In genomic region chr16:78297066-78297666, GRCh38 we compare ENCODE assay signal across 1 cellular context.
TF ChIP-seq lines count a peak whose summit lies in the region.

No MANE protein-coding gene starts in this region.

TF ChIP-seq in HepG2, 621 proteins besides CTCF, POLR2A, EP300 and RAD21 (continued from another document and continues in another):
- no peak for TF ChIP-seq TCF12 (IDR thresholded peaks at IDR 0.05)
- TF ChIP-seq TCF12 (CRISPR knock-in tag; IDR thresholded peaks at IDR 0.05), result peak; percentile 100
- TF ChIP-seq NFKB2 (CRISPR knock-in tag; IDR thresholded peaks at IDR 0.05; ENCODE audit: borderline replicate concordance), result no peak
- no peak; the same call in 1 of the 2 replicates for TF ChIP-seq ZNF704 (CRISPR knock-in tag; IDR thresholded peaks at IDR 0.05; ENCODE audit: borderline replicate concordance)
- TF ChIP-seq SMYD3 (CRISPR knock-in tag; IDR thresholded peaks at IDR 0.05), result no peak
- peak; percentile 99 for TF ChIP-seq TBX2 (CRISPR knock-in tag; IDR thresholded peaks at IDR 0.05; ENCODE audit: borderline replicate concordance)
- TF ChIP-seq ZNF124 (CRISPR knock-in tag; IDR thresholded peaks at IDR 0.05), result peak; percentile 95
- TF ChIP-seq STAG1 (CRISPR knock-in tag; IDR thresholded peaks at IDR 0.05), result peak; percentile 47
- peak; percentile 88 for TF ChIP-seq IRF9 (CRISPR knock-in tag; IDR thresholded peaks at IDR 0.05; ENCODE audit: borderline replicate concordance)
- peak; percentile 54; the same call in 1 of the 2 replicates for TF ChIP-seq ZNF160 (CRISPR knock-in tag; IDR thresholded peaks at IDR 0.05)
- TF ChIP-seq ZNF253 (CRISPR knock-in tag; IDR thresholded peaks at IDR 0.05; ENCODE audit: borderline replicate concordance), result no peak
- TF ChIP-seq ZNF597 (CRISPR knock-in tag; IDR thresholded peaks at IDR 0.05), result no peak
- TF ChIP-seq IKZF1 (IDR thresholded peaks at IDR 0.05), result no peak
- TF ChIP-seq USF2 (IDR thresholded peaks at IDR 0.05; ENCODE audit: low read depth, low read length), result 0 out of 2 replicates have a peak, but pooled peaks have one; percentile 26
- TF ChIP-seq USF2 (CRISPR knock-in tag; IDR thresholded peaks at IDR 0.05; ENCODE audit: borderline replicate concordance), result peak; percentile 51; the same call in 1 of the 2 replicates
- TF ChIP-seq ARHGAP35 (CRISPR knock-in tag; IDR thresholded peaks at IDR 0.05; ENCODE audit: borderline replicate concordance), result no peak
- no peak for TF ChIP-seq KIAA2018 (CRISPR knock-in tag; IDR thresholded peaks at IDR 0.05; ENCODE audit: borderline replicate concordance)
- no peak; the same call in 1 of the 2 replicates for TF ChIP-seq HCFC1 (IDR thresholded peaks at IDR 0.05; ENCODE audit: low read depth, low read length)
- no peak for TF ChIP-seq NR3C1 (CRISPR knock-in tag; IDR thresholded peaks at IDR 0.05)
- no peak for TF ChIP-seq NFE2 (CRISPR knock-in tag; IDR thresholded peaks at IDR 0.05)
- peak; percentile 73 for TF ChIP-seq ZNF770 (CRISPR knock-in tag; IDR thresholded peaks at IDR 0.05)
- TF ChIP-seq ZNF773 (CRISPR knock-in tag; IDR thresholded peaks at IDR 0.05; ENCODE audit: borderline replicate concordance), result 0 out of 2 replicates have a peak, but pooled peaks have one; percentile 42
- no peak for TF ChIP-seq PBX3 (CRISPR knock-in tag; IDR thresholded peaks at IDR 0.05; ENCODE audit: borderline replicate concordance)
- no peak for TF ChIP-seq ZNF891 (CRISPR knock-in tag; IDR thresholded peaks at IDR 0.05)
- peak; percentile 99 for TF ChIP-seq ZMYM2 (CRISPR knock-in tag; IDR thresholded peaks at IDR 0.05)
- no peak for TF ChIP-seq GTF3A (CRISPR knock-in tag; conservative IDR thresholded peaks at IDR 0.05)
- peak; percentile 43; the same call in 1 of the 2 replicates for TF ChIP-seq E2F1 (CRISPR knock-in tag; IDR thresholded peaks at IDR 0.05)
- 0 out of 2 replicates have a peak, but pooled peaks have one; percentile 54 for TF ChIP-seq ZNF546 (CRISPR knock-in tag; conservative IDR thresholded peaks at IDR 0.05)
- TF ChIP-seq KLF11 (CRISPR knock-in tag; IDR thresholded peaks at IDR 0.05), result peak; percentile 85; the same call in 1 of the 2 replicates
- no peak for TF ChIP-seq GPN1 (CRISPR knock-in tag; IDR thresholded peaks at IDR 0.05; ENCODE audit: borderline replicate concordance)
- TF ChIP-seq TEF (CRISPR knock-in tag; IDR thresholded peaks at IDR 0.05), result 0 out of 2 replicates have a peak, but pooled peaks have one; percentile 35
- TF ChIP-seq ZSCAN29 (CRISPR knock-in tag; conservative IDR thresholded peaks at IDR 0.05), result peak; percentile 94
- TF ChIP-seq ZNF468 (CRISPR knock-in tag; IDR thresholded peaks at IDR 0.05), result no peak
- TF ChIP-seq ZNF841 (CRISPR knock-in tag; IDR thresholded peaks at IDR 0.05; ENCODE audit: borderline replicate concordance), result no peak
- TF ChIP-seq HMG20B (CRISPR knock-in tag; conservative IDR thresholded peaks at IDR 0.05), result peak; percentile 97
- peak; percentile 94 for TF ChIP-seq ZNF264 (CRISPR knock-in tag; IDR thresholded peaks at IDR 0.05)
- peak; percentile 79; the same call in 1 of the 2 replicates for TF ChIP-seq ZSCAN25 (CRISPR knock-in tag; IDR thresholded peaks at IDR 0.05)
- no peak for TF ChIP-seq SRY (CRISPR knock-in tag; IDR thresholded peaks at IDR 0.05)
- TF ChIP-seq NFYB (CRISPR knock-in tag; IDR thresholded peaks at IDR 0.05), result no peak
- TF ChIP-seq ZNF598 (CRISPR knock-in tag; IDR thresholded peaks at IDR 0.05; ENCODE audit: borderline replicate concordance), result no peak
- TF ChIP-seq ZNF441 (CRISPR knock-in tag; IDR thresholded peaks at IDR 0.05; ENCODE audit: borderline replicate concordance), result peak; percentile 93
- 0 out of 2 replicates have a peak, but pooled peaks have one; percentile 57 for TF ChIP-seq ZNF83 (CRISPR knock-in tag; IDR thresholded peaks at IDR 0.05; ENCODE audit: borderline replicate concordance)
- 0 out of 2 replicates have a peak, but pooled peaks have one; percentile 61 for TF ChIP-seq CREB3 (CRISPR knock-in tag; IDR thresholded peaks at IDR 0.05)
- no peak for TF ChIP-seq ZNF282 (IDR thresholded peaks at IDR 0.05; ENCODE audit: partially characterized antibody)
- TF ChIP-seq ZNF7 (CRISPR knock-in tag; IDR thresholded peaks at IDR 0.05), result no peak
